In the genomic region with DNA sequence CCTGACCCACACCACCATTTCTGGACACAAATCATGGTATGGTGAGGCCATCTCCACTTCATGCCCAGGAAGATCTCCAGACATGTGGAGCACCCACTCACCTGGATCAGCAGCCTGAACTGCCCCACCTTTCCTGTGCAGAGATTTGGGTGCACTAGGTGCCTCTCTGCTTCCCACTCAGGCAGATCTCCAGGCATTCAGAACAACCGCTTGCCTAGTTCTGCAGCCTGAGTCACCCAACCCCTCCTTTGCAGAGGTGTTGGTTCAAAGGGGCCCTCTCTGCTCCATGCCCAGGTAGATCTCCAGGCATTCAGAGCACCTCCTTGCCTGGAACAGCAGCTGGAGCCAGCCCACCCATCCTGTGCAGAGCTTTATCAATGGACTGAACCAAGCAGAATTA, we compare ENCODE assay signal across 21 cellular contexts.
DNase-seq lines count a peak whose midpoint lies in the region; TF ChIP-seq lines count a peak whose summit lies in the region.
"Had no signal": no experiment of that assay in that cellular context is flagged by ENCODE, and none has a peak within 500 bp of the region (broad histone marks: within the 10 kb centered on the region; RNA-seq: fewer than 3 reads in every experiment).

No MANE protein-coding gene starts in this region.

- H3K79me2 ChIP-seq in H9 (ENCODE audit: insufficient read depth, low read length) = no peaks in the 10 kb centered on the region

- H3K18ac ChIP-seq in H9 (ENCODE audit: insufficient read length, low read depth, low read length) (no peak overlapping the region), neuronal stem cell (ENCODE audit: low read length) (no peak overlapping the region)

- H3K4me2 ChIP-seq in H9 (ENCODE audit: insufficient read depth, insufficient read length, low read length) (no peak overlapping the region), neuronal stem cell (ENCODE audit: insufficient read depth, low read length, poor library complexity, severe bottlenecking) (no peak overlapping the region)
- H3K4me2 ChIP-seq: A549; BLaER1 treated with 17β-estradiol and CSF1 and Interleukin-3, amounts not matched to agents 10 nM and 100 nM had no signal

- H3K9me3 ChIP-seq in H9 (ENCODE audit: control insufficient read depth, low read depth, low read length) (no peaks in the 10 kb centered on the region), neuronal stem cell (replicated peaks in 1 of 2; ENCODE audit: control insufficient read depth in 2 of 2, insufficient read depth in 1 of 2, low read depth in 1 of 2, low read length in 2 of 2) (peaks cover 0 to 3% of the 10 kb centered on the region in 2 donors), thyroid gland (no peaks in the 10 kb centered on the region)
- H3K9me3 ChIP-seq: A549 had no signal

- no peak overlapping the region for H2AFZ ChIP-seq in H9 (ENCODE audit: low read length)
- no peak overlapping the region for H2AFZ ChIP-seq in neuronal stem cell (ENCODE audit: low read length)

- no peaks in the 10 kb centered on the region for H3K23me2 ChIP-seq in H9 (ENCODE audit: insufficient read length, low read depth, low read length, poor library complexity, severe bottlenecking)

- H3K4me1 Mint-ChIP-seq in H9 = peaks cover 13 to 15% of the 10 kb centered on the region in 2 experiments
- H3K4me1 Mint-ChIP-seq: B cell had no signal

- no peak overlapping the region for H3K27ac ChIP-seq in H9 (ENCODE audit: insufficient read length, low read depth, low read length)
- H3K27ac ChIP-seq in neuronal stem cell (replicated peaks; ENCODE audit: low read length) = no peak overlapping the region
- peak overlapping the region; percentile 76 to 91 (median 84) for H3K27ac ChIP-seq in thyroid gland
- H3K27ac ChIP-seq: 22Rv1; A549; BLaER1 treated with 17β-estradiol and CSF1 and Interleukin-3, amounts not matched to agents 10 nM and 100 nM; C4-2B had no signal

- H3K27me3 ChIP-seq in H9 (ENCODE audit: insufficient read depth, low read length) = no peaks in the 10 kb centered on the region
- no peaks in the 10 kb centered on the region for H3K27me3 ChIP-seq in neuronal stem cell (ENCODE audit: control insufficient read depth in 3 of 3, insufficient read depth in 3 of 3, low read depth in 1 of 3, low read length in 3 of 3)
- no peaks in the 10 kb centered on the region for H3K27me3 ChIP-seq in thyroid gland
- H3K27me3 ChIP-seq: BLaER1 treated with 17β-estradiol and CSF1 and Interleukin-3, amounts not matched to agents 10 nM and 100 nM had no signal

- H3K9me3 Mint-ChIP-seq in H9 = peaks cover 15 to 16% of the 10 kb centered on the region in 2 experiments; a peak in 4 of 5 replicates

- H2BK20ac ChIP-seq in H9 (ENCODE audit: low read depth, low read length, poor library complexity, severe bottlenecking) = no peak overlapping the region

- no peak overlapping the region for H3K9ac ChIP-seq in H9 (ENCODE audit: extremely low read depth, insufficient read length, low read length)
- H3K9ac ChIP-seq in neuronal stem cell (ENCODE audit: low read depth, low read length, poor library complexity) = no peak overlapping the region
- H3K9ac ChIP-seq: BLaER1 treated with 17β-estradiol and CSF1 and Interleukin-3, amounts not matched to agents 10 nM and 100 nM had no signal

- no peak overlapping the region for H3K14ac ChIP-seq in H9 (ENCODE audit: insufficient read depth, low read length)
- no peak overlapping the region for H3K14ac ChIP-seq in neuronal stem cell (ENCODE audit: low read length)

- H3K27ac Mint-ChIP-seq in H9 = no peak overlapping the region
- H3K27ac Mint-ChIP-seq: B cell; CD4-positive, alpha-beta T cell; CD8-positive, alpha-beta T cell had no signal

- no peak overlapping the region for H3K56ac ChIP-seq in H9 (ENCODE audit: insufficient read length, low read depth, low read length)

- no peaks in the 10 kb centered on the region for H3K4me1 ChIP-seq in H9 (ENCODE audit: insufficient read depth, low read length)
- no peaks in the 10 kb centered on the region for H3K4me1 ChIP-seq in neuronal stem cell (ENCODE audit: control insufficient read depth in 2 of 2, insufficient read depth in 1 of 2, low read depth in 1 of 2, low read length in 2 of 2)
- peaks cover 15 to 21% of the 10 kb centered on the region in 2 donors for H3K4me1 ChIP-seq in thyroid gland
- H3K4me1 ChIP-seq: A549 had no signal

- no peaks in the 10 kb centered on the region for H4K20me1 ChIP-seq in H9 (ENCODE audit: control insufficient read depth, insufficient read depth, insufficient read length)
- H4K20me1 ChIP-seq: BLaER1 treated with 17β-estradiol and CSF1 and Interleukin-3, amounts not matched to agents 10 nM and 100 nM had no signal

- H2BK15ac ChIP-seq in H9 (ENCODE audit: low read depth, low read length) (no peak overlapping the region), neuronal stem cell (ENCODE audit: low read length) (no peak overlapping the region)

- H3K4ac ChIP-seq in H9 (ENCODE audit: low read depth, low read length) (no peak overlapping the region), neuronal stem cell (ENCODE audit: low read length) (no peak overlapping the region)

- H3T11ph ChIP-seq in H9 (ENCODE audit: low read length) = no peak overlapping the region

- H2BK5ac ChIP-seq in H9 (ENCODE audit: insufficient read length, low read length) = no peak overlapping the region
- no peak overlapping the region for H2BK5ac ChIP-seq in neuronal stem cell (ENCODE audit: low read length)

- H3K4me3 ChIP-seq in neuronal stem cell (ENCODE audit: low read length in 2 of 2) (no peak overlapping the region), thyroid gland (replicated peaks in 1 of 3) (no peak overlapping the region)
- H3K4me3 ChIP-seq: A549; BLaER1 treated with 17β-estradiol and CSF1 and Interleukin-3, amounts not matched to agents 10 nM and 100 nM had no signal

- no peaks in the 10 kb centered on the region for H3K79me1 ChIP-seq in H9 (ENCODE audit: insufficient read depth, low read depth, low read length, poor library complexity, severe bottlenecking)
- H3K79me1 ChIP-seq in neuronal stem cell (ENCODE audit: low read depth, low read length) = no peaks in the 10 kb centered on the region

- H2BK120ac ChIP-seq in H9 (ENCODE audit: low read depth, low read length, poor library complexity, severe bottlenecking) (no peak overlapping the region), neuronal stem cell (ENCODE audit: low read depth, low read length) (no peak overlapping the region)

- peak overlapping the region; percentile 77 for H4K8ac ChIP-seq in H9 (replicated peaks; ENCODE audit: insufficient read length, low read depth, low read length)
- H4K8ac ChIP-seq in neuronal stem cell (ENCODE audit: low read depth, low read length) = no peak overlapping the region

- H4K5ac ChIP-seq in H9 (ENCODE audit: insufficient read length, low read depth, low read length) = no peak overlapping the region

- no peak for TF ChIP-seq CTCF in H9 (conservative IDR thresholded peaks at IDR 0.05)
- no peak for TF ChIP-seq CTCF in thyroid gland (IDR thresholded peaks at IDR 0.05)
- TF ChIP-seq CTCF in GM10266 (IDR thresholded peaks at IDR 0.05; ENCODE audit: control insufficient read depth, insufficient read depth, low read depth, missing control alignments) = no peak

- H3K27me3 Mint-ChIP-seq in H9 (ENCODE audit: low read depth) = no peaks in the 10 kb centered on the region
- H3K27me3 Mint-ChIP-seq: B cell; CD4-positive, alpha-beta T cell had no signal

- DNase-seq in H9 (no peak), neuronal stem cell (ENCODE audit: low spot score) (no peak), thyroid gland (peak; percentile 70 to 77), GM10266 (ENCODE audit: extremely low spot score) (no peak), COLO829 (ENCODE audit: low spot score) (no peak)
- DNase-seq: AML-193; CD4-positive, alpha-beta T cell; CD8-positive, alpha-beta T cell; COR-L47; DMS 273 treated with DMSO at 0.1 percent for 48 hours; DMS153; DMS53; DMS79; DND-41; EL; GDM1 had no signal

- H3K36me3 Mint-ChIP-seq in H9 (ENCODE audit: insufficient read depth in 1 of 3, low read depth in 3 of 3) = peaks cover 2 to 24% (median 4%) of the 10 kb centered on the region in 3 experiments; a peak in 6 of 7 replicates
- H3K36me3 Mint-ChIP-seq: CD8-positive, alpha-beta T cell had no signal

- TF ChIP-seq POLR2A in thyroid gland (IDR thresholded peaks at IDR 0.05) = no peak

- WGBS in H9 (ENCODE audit: extremely low coverage, insufficient read length, low lambda C conversion rate) = no CpG with 5 or more reads among the region's 1 CpG
- WGBS in neuronal stem cell (ENCODE audit: extremely low coverage in 2 of 2, insufficient read length in 2 of 2, insufficient replicate concordance in 1 of 2), 2 donors = no CpG with 5 or more reads among the region's 1 CpG
- 25 to 33% methylated on average over 1 of the region's 1 CpG for WGBS in thyroid gland, 2 donors

- no peaks in the 10 kb centered on the region for H3K36me3 ChIP-seq in neuronal stem cell (replicated peaks in 1 of 2; ENCODE audit: control insufficient read depth in 2 of 2, insufficient read depth in 2 of 2, low read length in 2 of 2)
- H3K36me3 ChIP-seq in thyroid gland = no peaks in the 10 kb centered on the region
- H3K36me3 ChIP-seq: BLaER1 treated with 17β-estradiol and CSF1 and Interleukin-3, amounts not matched to agents 10 nM and 100 nM had no signal

- H3K23ac ChIP-seq in H9 (ENCODE audit: insufficient read length, low read depth, low read length) (no peak overlapping the region), neuronal stem cell (ENCODE audit: low read depth, low read length, poor library complexity) (no peak overlapping the region)

- H2AK5ac ChIP-seq in H9 (ENCODE audit: insufficient read length, low read length) (no peak overlapping the region), neuronal stem cell (ENCODE audit: low read depth, low read length) (peak overlapping the region; percentile 58)

- intact Hi-C loops in thyroid gland (cut with DNase I) = no loop called here

- H2BK12ac ChIP-seq in H9 (ENCODE audit: insufficient read length, low read depth, low read length) = no peak overlapping the region
- H2BK12ac ChIP-seq in neuronal stem cell (ENCODE audit: low read length) = no peak overlapping the region

- peak overlapping the region; percentile 51 for H4K91ac ChIP-seq in H9 (ENCODE audit: insufficient read length, low read depth, low read length)
- no peak overlapping the region for H4K91ac ChIP-seq in neuronal stem cell (ENCODE audit: low read depth, low read length, poor library complexity)

- H3K4me3 Mint-ChIP-seq in H9 = no peak overlapping the region
- H3K4me3 Mint-ChIP-seq: B cell; CD4-positive, alpha-beta T cell; CD8-positive, alpha-beta T cell had no signal

Comparison
In these comparisons a context has a peak if more than half of its experiments do, and no peak if none do; other contexts are left out.
1. DNase-seq: peak in thyroid gland (2 of 2); none in H9 (single experiment), neuronal stem cell (single experiment), GM10266 (single experiment) and COLO829 (single experiment).
2. H3K27ac ChIP-seq: peak in thyroid gland (3 of 3); none in H9 (single experiment) and neuronal stem cell (single experiment).